In genomic region chr4:7761720-7762119, GRCh38 we compare ENCODE assay signal across 8 cellular contexts.
A peak's percentile ranks its signal among the peaks of the same experiment; 100 is the strongest.
DNase-seq lines count a peak whose midpoint lies in the region; ATAC-seq and TF ChIP-seq lines count a peak whose summit lies in the region.

No MANE protein-coding gene starts in this region.

- intact Hi-C loops in colonic mucosa (cut with DNase I), result loop anchor here (2.0 to 5.0 kb wide), 2 partner anchors 39 to 226 kb away; no protein-coding TSS in a partner anchor
- intact Hi-C loops in lower leg skin (cut with DNase I; ENCODE audit: low total_unique reads), result no loop called here

- no peak overlapping the region for H3K4me3 ChIP-seq in BLaER1
- no peak overlapping the region for H3K4me3 ChIP-seq in colonic mucosa
- H3K4me3 ChIP-seq in lower leg skin (ENCODE audit: low read depth, poor library complexity, severe bottlenecking), result no peak overlapping the region

- DNase-seq in LHCN-M2 (ENCODE audit: low read depth) (peak; percentile 26), colonic mucosa (peak; percentile 65), lower leg skin (ENCODE audit: low spot score in 2 of 2) (peak; percentile 54 to 94)
- DNase-seq in activated CD4-positive, alpha-beta T cell treated with anti-CD3 and anti-CD28 coated beads for 4 hours, result peak; percentile 47 to 49
- DNase-seq in stimulated activated CD8-positive, alpha-beta memory T cell treated with anti-CD3 and anti-CD28 coated beads, Interleukin-15, amount 100 ng/mL, for 48 hours (ENCODE audit: low read depth in 2 of 2), result peak; percentile 18 to 26

- no peaks in the 10 kb centered on the region for H3K9me3 ChIP-seq in BLaER1
- no peaks in the 10 kb centered on the region for H3K9me3 ChIP-seq in colonic mucosa

- peaks cover 28% of the 10 kb centered on the region for H3K4me1 ChIP-seq in BLaER1
- no peaks in the 10 kb centered on the region for H3K4me1 ChIP-seq in colonic mucosa

- no peaks in the 10 kb centered on the region for H4K20me1 ChIP-seq in BLaER1

- ATAC-seq in GM19452 (IDR thresholded peaks at IDR 0.05; ENCODE audit: unreplicated experiment) (peak; percentile 78), GM21825 (IDR thresholded peaks at IDR 0.05; ENCODE audit: unreplicated experiment) (no peak)

- 48 to 51% methylated on average over 12 of the region's 12 CpGs for WGBS in lower leg skin, 2 donors

- H3K27ac ChIP-seq in BLaER1, result no peak overlapping the region
- H3K27ac ChIP-seq in colonic mucosa, result no peak overlapping the region

- no peak for TF ChIP-seq POLR2A in lower leg skin (IDR thresholded peaks at IDR 0.05)

- TF ChIP-seq CTCF in colonic mucosa (IDR thresholded peaks at IDR 0.05) (peak; percentile 61), lower leg skin (IDR thresholded peaks at IDR 0.05) (peak in 1 of 3 donors; percentile 35)

- H3K36me3 ChIP-seq in BLaER1, result peaks cover 15% of the 10 kb centered on the region
- H3K36me3 ChIP-seq in colonic mucosa, result no peaks in the 10 kb centered on the region

- H3K9ac ChIP-seq in BLaER1 (no peak overlapping the region), colonic mucosa (ENCODE audit: low read depth in 2 of 2, low read length in 2 of 2) (no peak overlapping the region)

- peak overlapping the region; percentile 16; the same call in 1 of the 2 replicates for H3K4me2 ChIP-seq in BLaER1

- H3K27me3 ChIP-seq in BLaER1, result no peaks in the 10 kb centered on the region
- no peaks in the 10 kb centered on the region for H3K27me3 ChIP-seq in colonic mucosa

Comparison
In these comparisons a context has a peak if more than half of its experiments do, and no peak if none do; other contexts are left out.
1. DNase-seq: peak in every context shown above with its lines; median percentile 74 in lower leg skin; 65 in colonic mucosa; 48 in activated CD4-positive, alpha-beta T cell treated with anti-CD3 and anti-CD28 coated beads for 4 hours; 26 in LHCN-M2; 22 in stimulated activated CD8-positive, alpha-beta memory T cell treated with anti-CD3 and anti-CD28 coated beads, Interleukin-15, amount 100 ng/mL, for 48 hours.